In the genomic region with DNA sequence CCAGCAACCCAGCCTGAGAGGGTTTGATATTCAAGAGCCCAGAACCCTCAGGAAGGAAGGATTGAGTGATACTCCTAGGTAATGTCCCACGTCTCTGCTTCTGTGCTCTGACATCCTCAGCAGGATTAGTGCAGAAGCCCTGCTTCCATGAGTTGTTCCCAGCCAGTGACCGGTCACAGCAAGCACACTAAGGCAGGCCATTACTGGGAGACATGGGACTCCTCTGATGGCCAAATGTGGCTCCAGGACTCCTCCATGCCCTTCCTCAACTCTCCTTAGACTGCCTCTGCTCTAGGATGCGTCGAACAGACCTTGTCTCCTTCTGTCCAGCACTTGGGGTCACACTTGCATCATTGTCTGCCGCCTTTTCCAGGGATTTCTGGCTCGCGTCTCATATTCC, we compare ENCODE assay signal across 1 cellular context.
A peak's percentile ranks its signal among the peaks of the same experiment; 100 is the strongest.
TF ChIP-seq lines count a peak whose summit lies in the region.

No MANE protein-coding gene starts in this region.

TF ChIP-seq in GM12878, 131 proteins besides CTCF, POLR2A, EP300 and RAD21 (continued from another document):
- TF ChIP-seq POLR2AphosphoS5 (IDR thresholded peaks at IDR 0.05; ENCODE audit: low read length) = peak; percentile 50; the same call in 1 of the 2 replicates
